Comparison of ENCODE assay signal across 12 cellular contexts in the genomic region with DNA sequence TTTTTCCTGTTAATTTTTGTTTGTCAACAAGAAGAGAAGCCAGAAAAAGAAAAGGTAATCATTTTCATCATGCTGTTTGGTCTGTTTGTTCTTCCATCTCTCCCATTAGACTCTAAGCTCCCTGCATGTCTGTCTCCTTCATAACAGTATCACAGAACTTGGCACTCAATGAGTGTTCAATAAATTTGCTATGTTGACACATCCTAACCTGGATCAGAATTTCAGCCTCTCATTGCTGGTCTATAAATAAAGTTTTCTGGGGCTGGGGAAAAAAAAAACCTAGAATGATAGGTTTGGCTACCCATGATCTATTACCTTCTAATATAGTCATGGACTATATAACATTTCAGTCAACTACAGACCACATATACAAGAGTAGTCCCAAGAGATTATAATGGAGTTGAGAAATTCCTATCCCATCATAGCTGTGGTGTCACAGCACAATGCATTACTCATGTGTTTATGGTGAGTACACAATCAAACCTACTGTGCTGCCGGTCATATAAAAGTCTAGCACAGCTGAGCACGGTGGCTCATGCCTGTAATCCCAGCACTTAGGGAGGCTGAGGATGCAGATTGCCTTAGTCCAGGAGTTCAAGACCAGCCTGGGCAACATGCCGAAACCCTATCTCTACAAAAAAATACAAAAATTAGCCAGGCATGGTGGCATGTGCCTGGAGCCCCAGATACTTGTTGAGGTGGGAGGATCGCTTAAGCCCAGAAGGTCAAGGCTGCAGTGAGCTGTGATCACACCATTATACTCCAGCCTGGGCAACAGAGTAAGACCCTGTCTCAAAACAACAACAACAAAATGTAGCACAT. TPM values are rescaled to one million over a fixed set of nuclear protein-coding genes. Genes with fewer than 3 reads are reported as not detected.
A peak's percentile ranks its signal among the peaks of the same experiment; 100 is the strongest.
DNase-seq lines count a peak whose midpoint lies in the region; ATAC-seq and TF ChIP-seq lines count a peak whose summit lies in the region.
"Had no signal": no experiment of that assay in that cellular context is flagged by ENCODE, and none has a peak within 500 bp of the region (broad histone marks: within the 10 kb centered on the region; RNA-seq: fewer than 3 reads in every experiment).

No MANE protein-coding gene starts in this region.

- H3K27ac ChIP-seq in HEK293 (ENCODE audit: extremely low read depth, low read depth, low read length), result no peak overlapping the region
- no peak overlapping the region for H3K27ac ChIP-seq in mesendoderm (ENCODE audit: low read depth, low read length)
- H3K27ac ChIP-seq: upper lobe of left lung had no signal

- no peak overlapping the region for H2BK5ac ChIP-seq in mesendoderm (ENCODE audit: low read length)

- CTCF ChIA-PET in HEK293 (lab: Yijun Ruan, JAX), result interaction anchor here (0.6 to 2.3 kb wide), 9 partner anchors 10 to 673 kb away, joined by 3 to 8 read pairs (median 4); no protein-coding TSS in a partner anchor

- DNase-seq in SK-MEL-5 (ENCODE audit: low read depth, low spot score), result peak; percentile 93
- DNase-seq in fibroblast of the conjunctiva (ENCODE audit: low read depth), result peak; percentile 70
- DNase-seq in stimulated activated effector memory CD8-positive, alpha-beta T cell treated with anti-CD3 and anti-CD28 coated beads, Interleukin-12 subunit alpha, Interleukin-12 subunit beta, amount 100 ng/mL, for 72 hours (ENCODE audit: low spot score in 2 of 2), result no peak
- no peak for DNase-seq in effector CD8-positive, alpha-beta T cell (lab: John Stamatoyannopoulos, UW)
- no peak for DNase-seq in NCI-H187 (lab: John Stamatoyannopoulos, UW)
- no peak for DNase-seq in mesendoderm
- DNase-seq: activated T-cell treated with anti-CD3 and anti-CD28 coated beads for 4 hours, cortex of kidney, T-cell, upper lobe of left lung had no signal

- peak overlapping the region; percentile 54 for H3K27ac Mint-ChIP-seq in stimulated activated effector memory CD8-positive, alpha-beta T cell treated with anti-CD3 and anti-CD28 coated beads, Interleukin-12 subunit alpha, Interleukin-12 subunit beta, amount 100 ng/mL, for 72 hours
- H3K27ac Mint-ChIP-seq: T-cell had no signal

- H3K36me3 ChIP-seq in HEK293 (ENCODE audit: control insufficient read depth in 2 of 2, insufficient read depth in 1 of 2, low read length in 2 of 2) (peaks cover 0 to 4% of the 10 kb centered on the region in 2 experiments; a peak in 1 of 3 replicates), mesendoderm (ENCODE audit: control insufficient read depth, insufficient read depth, low read length) (no peaks in the 10 kb centered on the region)
- H3K36me3 ChIP-seq: upper lobe of left lung had no signal

- in situ Hi-C loops in SK-MEL-5 (cut with HindIII; ENCODE audit: low pct_unique_long_range_greater_than_20kb, low sequenced_read_pairs), result no loop called here

- no peak overlapping the region for H2BK120ac ChIP-seq in mesendoderm (ENCODE audit: low read depth, low read length)

- peaks cover 10% of the 10 kb centered on the region for H3K79me1 ChIP-seq in mesendoderm (ENCODE audit: low read length)

- no peak overlapping the region for H4K5ac ChIP-seq in mesendoderm (ENCODE audit: low read length)

- H3K4ac ChIP-seq in mesendoderm (ENCODE audit: low read depth, low read length), result no peak overlapping the region

- no peak overlapping the region for H3K23ac ChIP-seq in mesendoderm (ENCODE audit: low read length)

- POLR2A ChIA-PET in HEK293 (lab: Yijun Ruan, JAX), result interaction anchor here (0.6 to 1.4 kb wide), 2 partner anchors 39 to 96 kb away, joined by 3 to 7 read pairs; a partner anchor contains a TSS

- H3K4me1 Mint-ChIP-seq in stimulated activated effector memory CD8-positive, alpha-beta T cell treated with anti-CD3 and anti-CD28 coated beads, Interleukin-12 subunit alpha, Interleukin-12 subunit beta, amount 100 ng/mL, for 72 hours, result peaks cover 18% of the 10 kb centered on the region

- H3K56ac ChIP-seq in mesendoderm (ENCODE audit: low read length), result no peak overlapping the region

- no peak overlapping the region for H3K4me2 ChIP-seq in mesendoderm (ENCODE audit: low read length)

- no peaks in the 10 kb centered on the region for H3K27me3 ChIP-seq in mesendoderm (ENCODE audit: insufficient read depth, low read length, poor library complexity)
- H3K27me3 ChIP-seq: upper lobe of left lung had no signal

- no peak overlapping the region for H2BK15ac ChIP-seq in mesendoderm (replicated peaks; ENCODE audit: low read depth)

- WGBS in mesendoderm (ENCODE audit: extremely low coverage, insufficient coverage, low lambda C conversion rate), result no CpG with 5 or more reads among the region's 4 CpGs

- no peak overlapping the region for H2AK5ac ChIP-seq in mesendoderm (ENCODE audit: low read length)

- H3K36me3 Mint-ChIP-seq in stimulated activated effector memory CD8-positive, alpha-beta T cell treated with anti-CD3 and anti-CD28 coated beads, Interleukin-12 subunit alpha, Interleukin-12 subunit beta, amount 100 ng/mL, for 72 hours, result no peaks in the 10 kb centered on the region

- TF ChIP-seq CTCF in HEK293 (tag by site-specific recombination; IDR thresholded peaks at IDR 0.05), result no peak

- H3K9me3 Mint-ChIP-seq in stimulated activated effector memory CD8-positive, alpha-beta T cell treated with anti-CD3 and anti-CD28 coated beads, Interleukin-12 subunit alpha, Interleukin-12 subunit beta, amount 100 ng/mL, for 72 hours, result no peaks in the 10 kb centered on the region
- H3K9me3 Mint-ChIP-seq: T-cell had no signal

- H3K9me3 ChIP-seq in HEK293 (ENCODE audit: control insufficient read depth, insufficient read depth, low read depth, low read length), result no peaks in the 10 kb centered on the region
- H3K9me3 ChIP-seq: upper lobe of left lung had no signal

- no peak overlapping the region for H4K8ac ChIP-seq in mesendoderm (ENCODE audit: low read depth, low read length)

- no peak overlapping the region for H3K9ac ChIP-seq in mesendoderm (ENCODE audit: low read length)

- H3K4me3 ChIP-seq in HEK293 (ENCODE audit: low read depth, low read length) (no peak overlapping the region), mesendoderm (ENCODE audit: low read length) (no peak overlapping the region)
- H3K4me3 ChIP-seq: upper lobe of left lung had no signal

- no peak overlapping the region for H3K4me3 Mint-ChIP-seq in stimulated activated effector memory CD8-positive, alpha-beta T cell treated with anti-CD3 and anti-CD28 coated beads, Interleukin-12 subunit alpha, Interleukin-12 subunit beta, amount 100 ng/mL, for 72 hours
- H3K4me3 Mint-ChIP-seq: T-cell had no signal

- no peak for ATAC-seq in stimulated activated effector memory CD8-positive, alpha-beta T cell treated with anti-CD3 and anti-CD28 coated beads, Interleukin-12 subunit alpha, Interleukin-12 subunit beta, amount 100 ng/mL, for 72 hours
- ATAC-seq in HG03025 (IDR thresholded peaks at IDR 0.05; ENCODE audit: low FRiP score, unreplicated experiment), result no peak
- ATAC-seq: T-cell had no signal

- H3K18ac ChIP-seq in mesendoderm (ENCODE audit: low read length), result no peak overlapping the region

- H3K79me2 ChIP-seq in mesendoderm (ENCODE audit: control insufficient read depth, insufficient read depth, low read length), result peaks cover 68% of the 10 kb centered on the region

- H3K4me1 ChIP-seq in HEK293 (ENCODE audit: control insufficient read depth, insufficient read depth, low read length) (peaks cover 26% of the 10 kb centered on the region), mesendoderm (ENCODE audit: control insufficient read depth, low read depth, low read length) (no peaks in the 10 kb centered on the region)

TF ChIP-seq in HEK293, 187 proteins besides CTCF, POLR2A, EP300 and RAD21 (continues in another document):
- TF ChIP-seq ZNF155 (tag by site-specific recombination; IDR thresholded peaks at IDR 0.05), result no peak
- TF ChIP-seq ZEB2 (tag by site-specific recombination; IDR thresholded peaks at IDR 0.05), result peak; percentile 97
- TF ChIP-seq ZSCAN30 (tag by site-specific recombination; IDR thresholded peaks at IDR 0.05), result peak; percentile 84
- TF ChIP-seq, protein P1, sequence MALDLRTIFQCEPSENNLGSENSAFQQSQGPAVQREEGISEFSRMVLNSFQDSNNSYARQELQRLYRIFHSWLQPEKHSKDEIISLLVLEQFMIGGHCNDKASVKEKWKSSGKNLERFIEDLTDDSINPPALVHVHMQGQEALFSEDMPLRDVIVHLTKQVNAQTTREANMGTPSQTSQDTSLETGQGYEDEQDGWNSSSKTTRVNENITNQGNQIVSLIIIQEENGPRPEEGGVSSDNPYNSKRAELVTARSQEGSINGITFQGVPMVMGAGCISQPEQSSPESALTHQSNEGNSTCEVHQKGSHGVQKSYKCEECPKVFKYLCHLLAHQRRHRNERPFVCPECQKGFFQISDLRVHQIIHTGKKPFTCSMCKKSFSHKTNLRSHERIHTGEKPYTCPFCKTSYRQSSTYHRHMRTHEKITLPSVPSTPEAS (tag by site-specific recombination; IDR thresholded peaks at IDR 0.05), result 0 out of 2 replicates have a peak, but pooled peaks have one; percentile 12
- TF ChIP-seq, protein P2, sequence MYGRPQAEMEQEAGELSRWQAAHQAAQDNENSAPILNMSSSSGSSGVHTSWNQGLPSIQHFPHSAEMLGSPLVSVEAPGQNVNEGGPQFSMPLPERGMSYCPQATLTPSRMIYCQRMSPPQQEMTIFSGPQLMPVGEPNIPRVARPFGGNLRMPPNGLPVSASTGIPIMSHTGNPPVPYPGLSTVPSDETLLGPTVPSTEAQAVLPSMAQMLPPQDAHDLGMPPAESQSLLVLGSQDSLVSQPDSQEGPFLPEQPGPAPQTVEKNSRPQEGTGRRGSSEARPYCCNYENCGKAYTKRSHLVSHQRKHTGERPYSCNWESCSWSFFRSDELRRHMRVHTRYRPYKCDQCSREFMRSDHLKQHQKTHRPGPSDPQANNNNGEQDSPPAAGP (tag by site-specific recombination; IDR thresholded peaks at IDR 0.05), result peak; percentile 67
- TF ChIP-seq TRIM28 (IDR thresholded peaks at IDR 0.05; ENCODE audit: borderline replicate concordance, low read length), result peak; percentile 72
- peak; percentile 41; the same call in 1 of the 2 replicates for TF ChIP-seq ZNF10 (tag by site-specific recombination; IDR thresholded peaks at IDR 0.05)
- TF ChIP-seq ZBTB8A (tag by site-specific recombination; IDR thresholded peaks at IDR 0.05), result peak; percentile 21; the same call in 1 of the 2 replicates
- TF ChIP-seq ZNF660 (tag by site-specific recombination; IDR thresholded peaks at IDR 0.05), result peak; percentile 44; the same call in 1 of the 2 replicates
- TF ChIP-seq ZFP41 (tag by site-specific recombination; IDR thresholded peaks at IDR 0.05; ENCODE audit: borderline replicate concordance), result no peak

RNA-seq across cellular contexts. Expression of a gene that starts 5.9 kb away (rescaled TPM):
- 32.0 and 34.6 TPM in 2 replicates for total RNA-seq in SK-MEL-5 (2014; rRNA removed; shearing (Covaris generic))
- polyA plus RNA-seq in SK-MEL-5 (2015; cell fraction: cytosol; rRNA removed), result 27.7 and 35.0 TPM in 2 replicates
- polyA plus RNA-seq in SK-MEL-5 (2015; cell fraction: nucleus; rRNA removed), result 19.6 and 22.2 TPM in 2 replicates
- polyA plus RNA-seq in mesendoderm (2013, experiment 1 of 2), result 18.4 TPM
- polyA plus RNA-seq in mesendoderm (2013, experiment 2 of 2), result 17.8 TPM

RNA-seq across cellular contexts. Expression of a gene that starts 39.3 kb away (rescaled TPM):
- total RNA-seq in SK-MEL-5 (2014; rRNA removed; shearing (Covaris generic)), result 2,553 and 2,938 TPM in 2 replicates
- 3,163 and 4,070 TPM in 2 replicates for polyA plus RNA-seq in SK-MEL-5 (2015; cell fraction: cytosol; rRNA removed)
- polyA plus RNA-seq in SK-MEL-5 (2015; cell fraction: nucleus; rRNA removed), result 509 and 533 TPM in 2 replicates
- polyA plus RNA-seq in mesendoderm (2013, experiment 1 of 2), result 2,316 TPM
- 2,311 TPM for polyA plus RNA-seq in mesendoderm (2013, experiment 2 of 2)

Comparison
In these comparisons a context has a peak if more than half of its experiments do, and no peak if none do; other contexts are left out.
1. DNase-seq: peak in SK-MEL-5 (single experiment) and fibroblast of the conjunctiva (single experiment); none in stimulated activated effector memory CD8-positive, alpha-beta T cell treated with anti-CD3 and anti-CD28 coated beads, Interleukin-12 subunit alpha, Interleukin-12 subunit beta, amount 100 ng/mL, for 72 hours (0 of 2), effector CD8-positive, alpha-beta T cell (single experiment), NCI-H187 (0 of 2) and mesendoderm (single experiment).